Comparison of ENCODE assay signal across 1 cellular context in genomic region chr1:6086358-6086757, GRCh38.
TF ChIP-seq lines count a peak whose summit lies in the region.

No MANE protein-coding gene starts in this region.

TF ChIP-seq in GM12878, 131 proteins besides CTCF, POLR2A, EP300 and RAD21 (continued from another document):
- TF ChIP-seq CHD2 (IDR thresholded peaks at IDR 0.05; ENCODE audit: borderline replicate concordance, low read depth, low read length) (no peak), SPI1 (IDR thresholded peaks at IDR 0.05; ENCODE audit: borderline replicate concordance, insufficient read depth, low read depth, low read length) (no peak), SMC3 (IDR thresholded peaks at IDR 0.05; ENCODE audit: borderline replicate concordance, low read length) (no peak), EGR1 (IDR thresholded peaks at IDR 0.05; ENCODE audit: borderline replicate concordance in 1 of 2, low read depth in 2 of 2, low read length in 2 of 2) (no peak)
- TF ChIP-seq, protein P1, sequence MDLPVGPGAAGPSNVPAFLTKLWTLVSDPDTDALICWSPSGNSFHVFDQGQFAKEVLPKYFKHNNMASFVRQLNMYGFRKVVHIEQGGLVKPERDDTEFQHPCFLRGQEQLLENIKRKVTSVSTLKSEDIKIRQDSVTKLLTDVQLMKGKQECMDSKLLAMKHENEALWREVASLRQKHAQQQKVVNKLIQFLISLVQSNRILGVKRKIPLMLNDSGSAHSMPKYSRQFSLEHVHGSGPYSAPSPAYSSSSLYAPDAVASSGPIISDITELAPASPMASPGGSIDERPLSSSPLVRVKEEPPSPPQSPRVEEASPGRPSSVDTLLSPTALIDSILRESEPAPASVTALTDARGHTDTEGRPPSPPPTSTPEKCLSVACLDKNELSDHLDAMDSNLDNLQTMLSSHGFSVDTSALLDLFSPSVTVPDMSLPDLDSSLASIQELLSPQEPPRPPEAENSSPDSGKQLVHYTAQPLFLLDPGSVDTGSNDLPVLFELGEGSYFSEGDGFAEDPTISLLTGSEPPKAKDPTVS (IDR thresholded peaks at IDR 0.05; ENCODE audit: low read depth, low read length) = no peak
- TF ChIP-seq, protein P2, sequence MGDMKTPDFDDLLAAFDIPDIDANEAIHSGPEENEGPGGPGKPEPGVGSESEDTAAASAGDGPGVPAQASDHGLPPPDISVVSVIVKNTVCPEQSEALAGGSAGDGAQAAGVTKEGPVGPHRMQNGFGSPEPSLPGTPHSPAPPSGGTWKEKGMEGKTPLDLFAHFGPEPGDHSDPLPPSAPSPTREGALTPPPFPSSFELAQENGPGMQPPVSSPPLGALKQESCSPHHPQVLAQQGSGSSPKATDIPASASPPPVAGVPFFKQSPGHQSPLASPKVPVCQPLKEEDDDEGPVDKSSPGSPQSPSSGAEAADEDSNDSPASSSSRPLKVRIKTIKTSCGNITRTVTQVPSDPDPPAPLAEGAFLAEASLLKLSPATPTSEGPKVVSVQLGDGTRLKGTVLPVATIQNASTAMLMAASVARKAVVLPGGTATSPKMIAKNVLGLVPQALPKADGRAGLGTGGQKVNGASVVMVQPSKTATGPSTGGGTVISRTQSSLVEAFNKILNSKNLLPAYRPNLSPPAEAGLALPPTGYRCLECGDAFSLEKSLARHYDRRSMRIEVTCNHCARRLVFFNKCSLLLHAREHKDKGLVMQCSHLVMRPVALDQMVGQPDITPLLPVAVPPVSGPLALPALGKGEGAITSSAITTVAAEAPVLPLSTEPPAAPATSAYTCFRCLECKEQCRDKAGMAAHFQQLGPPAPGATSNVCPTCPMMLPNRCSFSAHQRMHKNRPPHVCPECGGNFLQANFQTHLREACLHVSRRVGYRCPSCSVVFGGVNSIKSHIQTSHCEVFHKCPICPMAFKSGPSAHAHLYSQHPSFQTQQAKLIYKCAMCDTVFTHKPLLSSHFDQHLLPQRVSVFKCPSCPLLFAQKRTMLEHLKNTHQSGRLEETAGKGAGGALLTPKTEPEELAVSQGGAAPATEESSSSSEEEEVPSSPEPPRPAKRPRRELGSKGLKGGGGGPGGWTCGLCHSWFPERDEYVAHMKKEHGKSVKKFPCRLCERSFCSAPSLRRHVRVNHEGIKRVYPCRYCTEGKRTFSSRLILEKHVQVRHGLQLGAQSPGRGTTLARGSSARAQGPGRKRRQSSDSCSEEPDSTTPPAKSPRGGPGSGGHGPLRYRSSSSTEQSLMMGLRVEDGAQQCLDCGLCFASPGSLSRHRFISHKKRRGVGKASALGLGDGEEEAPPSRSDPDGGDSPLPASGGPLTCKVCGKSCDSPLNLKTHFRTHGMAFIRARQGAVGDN (IDR thresholded peaks at IDR 0.05) = no peak
